ENCODE assay signal across 8 cellular contexts in genomic region chr1:84479998-84480397, GRCh38.
DNase-seq lines count a peak whose midpoint lies in the region; ATAC-seq lines count a peak whose summit lies in the region.

No MANE protein-coding gene starts in this region.

- H3K9me3 Mint-ChIP-seq in activated T-cell treated with anti-CD3 and anti-CD28 coated beads, Interleukin-2, amount 50 U/mL, for 24 hours: peaks cover 13% of the 10 kb centered on the region

- no peak for DNase-seq in activated T-cell treated with anti-CD3 and anti-CD28 coated beads, Interleukin-2, amount 50 U/mL, for 24 hours
- DNase-seq in activated T-cell treated with anti-CD3 and anti-CD28 coated beads for 4 hours (no peak), cerebellar cortex (ENCODE audit: low spot score) (peak; percentile 34), D341Med (ENCODE audit: low spot score) (no peak), OCI-M2 (lab: John Stamatoyannopoulos, UW; ENCODE audit: unreplicated experiment) (no peak)

- H3K27me3 Mint-ChIP-seq in activated T-cell treated with anti-CD3 and anti-CD28 coated beads, Interleukin-2, amount 50 U/mL, for 24 hours: peaks cover 17% of the 10 kb centered on the region

- peak overlapping the region; percentile 65 for H3K27ac ChIP-seq in KOPT-K1 (ENCODE audit: low read depth, low read length, poor library complexity, severe bottlenecking)

- peaks cover 12% of the 10 kb centered on the region for H3K9me3 ChIP-seq in KOPT-K1 (ENCODE audit: insufficient read depth, low read length, poor library complexity, severe bottlenecking)
- no peaks in the 10 kb centered on the region for H3K9me3 ChIP-seq in mucosa of stomach (ENCODE audit: control insufficient read depth, low read length)

- no peak for ATAC-seq in GM19023 (IDR thresholded peaks at IDR 0.05; ENCODE audit: unreplicated experiment)

- peaks cover 8% of the 10 kb centered on the region for H3K4me1 ChIP-seq in mucosa of stomach (ENCODE audit: control insufficient read depth, insufficient read depth, low read length)

- H3K9ac ChIP-seq in mucosa of stomach (ENCODE audit: low read length): peak overlapping the region; percentile 71

- peaks cover 8% of the 10 kb centered on the region for H3K27me3 ChIP-seq in mucosa of stomach (ENCODE audit: control insufficient read depth, insufficient read depth, low read length)

- peaks cover 44% of the 10 kb centered on the region for H3K4me1 Mint-ChIP-seq in activated T-cell treated with anti-CD3 and anti-CD28 coated beads, Interleukin-2, amount 50 U/mL, for 24 hours (ENCODE audit: low read depth)

- peak overlapping the region; percentile 98 for H3K4me3 Mint-ChIP-seq in activated T-cell treated with anti-CD3 and anti-CD28 coated beads, Interleukin-2, amount 50 U/mL, for 24 hours

- H3K36me3 ChIP-seq in KOPT-K1 (ENCODE audit: insufficient read depth, low read length): peaks cover 40% of the 10 kb centered on the region
- peaks cover 6% of the 10 kb centered on the region for H3K36me3 ChIP-seq in mucosa of stomach (ENCODE audit: control insufficient read depth, insufficient read depth, low read length)

- peak overlapping the region; percentile 99 for H3K27ac Mint-ChIP-seq in activated T-cell treated with anti-CD3 and anti-CD28 coated beads, Interleukin-2, amount 50 U/mL, for 24 hours

- H3K4me3 ChIP-seq in mucosa of stomach (ENCODE audit: low read length): peak overlapping the region; percentile 53

- peaks cover 66% of the 10 kb centered on the region for H3K36me3 Mint-ChIP-seq in activated T-cell treated with anti-CD3 and anti-CD28 coated beads, Interleukin-2, amount 50 U/mL, for 24 hours (ENCODE audit: low read depth)
